Comparison of ENCODE assay signal across 8 cellular contexts in genomic region chr1:84103197-84103992, GRCh38. TPM values are rescaled to one million over a fixed set of nuclear protein-coding genes. Genes with fewer than 3 reads are reported as not detected.
DNase-seq lines count a peak whose midpoint lies in the region; ATAC-seq, FAIRE-seq and TF ChIP-seq lines count a peak whose summit lies in the region.

No MANE protein-coding gene starts in this region.

- H3K4me3 ChIP-seq in GM12878 (no peak overlapping the region), kidney (ENCODE audit: low read length in 2 of 2) (no peak overlapping the region), thoracic aorta (no peak overlapping the region)

- RAD21 ChIA-PET in GM12878 (lab: Charles Lee; ENCODE audit: unreplicated experiment): no interaction called here

- CTCF ChIA-PET in GM12878 (lab: Yijun Ruan, JAX): no interaction called here

- TF ChIP-seq CTCF in GM12878 (IDR thresholded peaks at IDR 0.05 in 2 of 3, conservative IDR thresholded peaks at IDR 0.05 in 1 of 3; ENCODE audit: control insufficient read depth in 2 of 3, extremely low read depth in 1 of 3, insufficient read depth in 1 of 3, low read depth in 3 of 3, low read length in 3 of 3) (no peak), kidney (IDR thresholded peaks at IDR 0.05; ENCODE audit: borderline replicate concordance, extremely low read depth, insufficient read depth) (no peak), thoracic aorta (IDR thresholded peaks at IDR 0.05) (no peak)

- BruUV-seq in GM12878 (replicated peaks; lab: Mats Ljungman, UMichigan): no TSS peak

- TF ChIP-seq RAD21 in GM12878 (IDR thresholded peaks at IDR 0.05; ENCODE audit: insufficient read depth, low read depth, low read length): no peak

- DNase-seq in activated naive CD4-positive, alpha-beta T cell treated with anti-CD3 and anti-CD28 coated beads, Interleukin-2, amount 50 U/mL, for 72 hours (ENCODE audit: low spot score in 2 of 2): no peak
- DNase-seq in activated naive CD4-positive, alpha-beta T cell (lab: John Stamatoyannopoulos, UW): no peak
- peak; percentile 36 for DNase-seq in NCI-H2107 (lab: John Stamatoyannopoulos, UW)
- DNase-seq in GM12878 (ENCODE audit: low read depth, low spot score): no peak
- peak; percentile 32 for DNase-seq in kidney
- DNase-seq in thoracic aorta (ENCODE audit: low spot score): no peak
- DNase-seq in activated CD4-positive, alpha-beta T cell treated with anti-CD3 and anti-CD28 coated beads, Interleukin-2, amount 50 U/mL, for 48 hours: no peak

- H3K36me3 Mint-ChIP-seq in activated naive CD4-positive, alpha-beta T cell treated with anti-CD3 and anti-CD28 coated beads, Interleukin-2, amount 50 U/mL, for 72 hours: peaks cover 11 to 14% of the 10 kb centered on the region in 2 donors

- 82% methylated on average over 3 of the region's 3 CpGs for WGBS in GM12878 (ENCODE audit: insufficient coverage, insufficient replicate concordance, low lambda C conversion rate, missing lambda C conversion rate)

- intact Hi-C loops in GM12878 (cut with micrococcal nuclease; ENCODE audit: unreplicated experiment) (no loop called here), kidney (cut with DNase I) (no loop called here)

- H3K36me3 ChIP-seq in GM12878 (ENCODE audit: control insufficient read depth in 2 of 2, insufficient read depth in 2 of 2, low read length in 1 of 2) (no peaks in the 10 kb centered on the region), kidney (ENCODE audit: control insufficient read depth in 1 of 2, insufficient read depth in 2 of 2, low read length in 2 of 2) (no peaks in the 10 kb centered on the region), thoracic aorta (no peaks in the 10 kb centered on the region)

- H3K4me2 ChIP-seq in GM12878 (ENCODE audit: control insufficient read depth, insufficient read depth): no peak overlapping the region

- H4K20me1 ChIP-seq in GM12878 (ENCODE audit: control insufficient read depth, insufficient read depth): no peaks in the 10 kb centered on the region

- in situ Hi-C loops in GM12878 (cut with MboI): no loop called here

- H3K27ac ChIP-seq in GM12878 (ENCODE audit: control insufficient read depth, insufficient read depth) (no peak overlapping the region), kidney (ENCODE audit: low read depth in 2 of 2, low read length in 2 of 2) (no peak overlapping the region), thoracic aorta (no peak overlapping the region)

- POLR2A ChIA-PET in GM12878 (lab: Charles Lee): no interaction called here

- H3K27ac Mint-ChIP-seq in activated naive CD4-positive, alpha-beta T cell treated with anti-CD3 and anti-CD28 coated beads, Interleukin-2, amount 50 U/mL, for 72 hours: peak overlapping the region in 1 of 2 donors; percentile 33

- H3K9me3 ChIP-seq in GM12878 (replicated peaks; ENCODE audit: control insufficient read depth, insufficient read depth, low read length) (peaks cover 2% of the 10 kb centered on the region; the same call in 1 of the 3 replicates), kidney (ENCODE audit: control insufficient read depth in 1 of 2, low read length in 2 of 2) (no peaks in the 10 kb centered on the region), thoracic aorta (no peaks in the 10 kb centered on the region)

- ATAC-seq in activated naive CD4-positive, alpha-beta T cell treated with anti-CD3 and anti-CD28 coated beads, Interleukin-2, amount 50 U/mL, for 72 hours: peak; percentile 53 to 64
- ATAC-seq in HG02798 (IDR thresholded peaks at IDR 0.05; ENCODE audit: poor library complexity, unreplicated experiment) (peak; percentile 87), GM12878 (peak; percentile 59), thoracic aorta (ENCODE audit: insufficient number of reproducible peaks, low FRiP score, low read depth) (peak; percentile 85)

- H3K9me3 Mint-ChIP-seq in activated naive CD4-positive, alpha-beta T cell treated with anti-CD3 and anti-CD28 coated beads, Interleukin-2, amount 50 U/mL, for 72 hours: peaks cover 3 to 7% of the 10 kb centered on the region in 2 donors

- no peak overlapping the region for H2AFZ ChIP-seq in GM12878 (ENCODE audit: control insufficient read depth, low read depth, low read length)

- H3K4me1 ChIP-seq in GM12878 (ENCODE audit: control insufficient read depth, insufficient read depth, low read length) (no peaks in the 10 kb centered on the region), kidney (ENCODE audit: control insufficient read depth in 1 of 2, insufficient read depth in 1 of 2, low read depth in 1 of 2, low read length in 2 of 2) (peaks cover 3 to 9% of the 10 kb centered on the region in 2 donors), thoracic aorta (ENCODE audit: control insufficient read depth in 1 of 2, low read depth in 2 of 2) (peaks cover 0 to 7% of the 10 kb centered on the region in 2 donors)

- H3K27me3 ChIP-seq in GM12878 (replicated peaks in 1 of 2; ENCODE audit: control insufficient read depth in 2 of 2, insufficient read depth in 2 of 2, low read length in 1 of 2) (no peaks in the 10 kb centered on the region), thoracic aorta (replicated peaks; ENCODE audit: insufficient read depth) (no peaks in the 10 kb centered on the region)

- FAIRE-seq in GM12878 (lab: Jason Lieb, UNC) (no peak), kidney (lab: Jason Lieb, UNC) (no peak)

- H3K79me2 ChIP-seq in GM12878 (ENCODE audit: control insufficient read depth, insufficient read depth, low read length): no peaks in the 10 kb centered on the region

- no peak for TF ChIP-seq EP300 in GM12878 (IDR thresholded peaks at IDR 0.05; ENCODE audit: borderline replicate concordance in 1 of 2, control insufficient read depth in 1 of 2, low read depth in 2 of 2, low read length in 2 of 2)

- no peak for TF ChIP-seq POLR2A in GM12878 (IDR thresholded peaks at IDR 0.05; ENCODE audit: low read depth, low read length)

- H3K9ac ChIP-seq in GM12878 (ENCODE audit: control insufficient read depth, insufficient read depth, low read length): no peak overlapping the region
- H3K9ac ChIP-seq in kidney (ENCODE audit: low read length in 2 of 2): no peak overlapping the region

- SMC1A ChIA-PET in GM12878 (lab: Charles Lee; ENCODE audit: uncharacterized antibody, unreplicated experiment): no interaction called here

TF ChIP-seq in GM12878, 131 proteins besides CTCF, POLR2A, EP300 and RAD21 (continues in another document):
- TF ChIP-seq CREM (IDR thresholded peaks at IDR 0.05; ENCODE audit: low read depth) (peak; percentile 28; the same call in 1 of the 2 replicates), TCF3 (IDR thresholded peaks at IDR 0.05; ENCODE audit: borderline replicate concordance, insufficient read depth, low read depth, low read length) (0 out of 2 replicates have a peak, but pooled peaks have one; percentile 48), KAT2A (conservative IDR thresholded peaks at IDR 0.05; ENCODE audit: control insufficient read depth, low read depth, low read length) (no peak), JUND (IDR thresholded peaks at IDR 0.05; ENCODE audit: low read depth, low read length) (no peak), RELA (IDR thresholded peaks at IDR 0.05; ENCODE audit: borderline replicate concordance, partially characterized antibody) (no peak), JUNB (IDR thresholded peaks at IDR 0.05) (peak; percentile 15; the same call in 1 of the 2 replicates)
- TF ChIP-seq, protein P1, sequence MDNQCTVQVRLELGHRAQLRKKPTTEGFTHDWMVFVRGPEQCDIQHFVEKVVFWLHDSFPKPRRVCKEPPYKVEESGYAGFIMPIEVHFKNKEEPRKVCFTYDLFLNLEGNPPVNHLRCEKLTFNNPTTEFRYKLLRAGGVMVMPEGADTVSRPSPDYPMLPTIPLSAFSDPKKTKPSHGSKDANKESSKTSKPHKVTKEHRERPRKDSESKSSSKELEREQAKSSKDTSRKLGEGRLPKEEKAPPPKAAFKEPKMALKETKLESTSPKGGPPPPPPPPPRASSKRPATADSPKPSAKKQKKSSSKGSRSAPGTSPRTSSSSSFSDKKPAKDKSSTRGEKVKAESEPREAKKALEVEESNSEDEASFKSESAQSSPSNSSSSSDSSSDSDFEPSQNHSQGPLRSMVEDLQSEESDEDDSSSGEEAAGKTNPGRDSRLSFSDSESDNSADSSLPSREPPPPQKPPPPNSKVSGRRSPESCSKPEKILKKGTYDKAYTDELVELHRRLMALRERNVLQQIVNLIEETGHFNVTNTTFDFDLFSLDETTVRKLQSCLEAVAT (IDR thresholded peaks at IDR 0.05): no peak

RNA-seq across cellular contexts. Expression of gene PRKACB, which starts 40.7 kb away (rescaled TPM):
- total RNA-seq in activated naive CD4-positive, alpha-beta T cell treated with anti-CD3 and anti-CD28 coated beads, Interleukin-2, amount 50 U/mL, for 72 hours: 10 to 100 TPM; 20.7 to 25.2 TPM
- not detected in 2 replicates for total RNA-seq in GM12878 (2013; cell fraction: nucleolus; rRNA removed)
- total RNA-seq in GM12878 (2014; rRNA removed) (4.8 and 5.3 TPM in 2 replicates), GM12878 (2014; rRNA removed; fragmentation: Illumina TruSeq; extraction: Trizol) (7.1 and 8.0 TPM in 2 replicates), GM12878 (2021) (8.6 and 9.0 TPM in 2 replicates), kidney (52.5 TPM), thoracic aorta (10 to 100 TPM; 27.3 to 32.2 TPM)
- polyA plus RNA-seq in GM12878 (2011; ENCODE audit: low read depth): 1.8 TPM
- polyA plus RNA-seq in GM12878 (2011; rRNA removed) (0.19 TPM in 1 of 2 replicates, not detected in the other), GM12878 (2014; fragmentation: Illumina TruSeq; extraction: Trizol) (7.5 and 10.7 TPM in 2 replicates), GM12878 (2014; fragmentation: Nextera tagmentation; extraction: Ambion mirVana) (1 to 10 TPM; 3.1 to 3.3 TPM), GM12878 (2014; rRNA removed) (3.2 and 3.7 TPM in 2 replicates), GM12878 (2016; fragmentation: Nextera tagmentation; extraction: Ambion mirVana) (1 to 10 TPM; 8.6 TPM), kidney (ENCODE audit: insufficient read depth, low read depth, low replicate concordance) (22.4 TPM)
- 0.01 and 0.02 TPM in 2 replicates for polyA plus RNA-seq in GM12878 (2011; cell fraction: cytosol; rRNA removed)
- polyA plus RNA-seq in GM12878 (2011; cell fraction: nucleus; rRNA removed): not detected in 2 replicates
- polyA plus RNA-seq in GM12878 (2012): 3.4 and 3.8 TPM in 2 replicates
- not detected in 2 replicates for polyA minus RNA-seq in GM12878 (2011; rRNA and poly(A)+ RNA removed)
- polyA minus RNA-seq in GM12878 (2011; cell fraction: cytosol; rRNA and poly(A)+ RNA removed): not detected in 2 replicates
- 0.10 TPM in 1 of 2 replicates, not detected in the other for polyA minus RNA-seq in GM12878 (2011; cell fraction: nucleus; rRNA and poly(A)+ RNA removed)

Comparison
In these comparisons a context has a peak if more than half of its experiments do, and no peak if none do; other contexts are left out.
1. DNase-seq: peak in NCI-H2107 (single experiment) and kidney (single experiment); none in activated naive CD4-positive, alpha-beta T cell treated with anti-CD3 and anti-CD28 coated beads, Interleukin-2, amount 50 U/mL, for 72 hours (0 of 2), activated naive CD4-positive, alpha-beta T cell (0 of 4), GM12878 (single experiment), thoracic aorta (single experiment) and activated CD4-positive, alpha-beta T cell treated with anti-CD3 and anti-CD28 coated beads, Interleukin-2, amount 50 U/mL, for 48 hours (0 of 2).
2. Peak in every context shown above with its lines, with median percentiles within 50 percentile points of each other: ATAC-seq.